ENCODE assay signal across 35 cellular contexts in genomic region chr1:56967355-56967754, GRCh38. TPM values are rescaled to one million over a fixed set of nuclear protein-coding genes. Genes with fewer than 3 reads are reported as not detected.
"Had no signal": no experiment of that assay in that cellular context is flagged by ENCODE, and none has a peak within 500 bp of the region (broad histone marks: within the 10 kb centered on the region; RNA-seq: fewer than 3 reads in every experiment).

No MANE protein-coding gene starts in this region.

- FAIRE-seq: pancreas, urothelium cell line had no signal

- H3K36me3 Mint-ChIP-seq: naive thymus-derived CD8-positive, alpha-beta T cell; natural killer cell treated with Interleukin-12 subunit alpha and Interleukin-12 subunit beta and Interleukin-15 and Interleukin-18, amount 100 ng/mL, for 72 hours; stimulated activated memory B cell treated with anti-CD40 and anti-IgM and Interleukin-4, amounts not matched to agents 10 μg/mL and 1 μg/mL and 100 μg/mL, for 72 hours; type B pancreatic cell had no signal

- H3K27ac Mint-ChIP-seq: naive thymus-derived CD8-positive, alpha-beta T cell; natural killer cell treated with Interleukin-12 subunit alpha and Interleukin-12 subunit beta and Interleukin-15 and Interleukin-18, amount 100 ng/mL, for 72 hours; nephron progenitor cell; stimulated activated memory B cell treated with anti-CD40 and anti-IgM and Interleukin-4, amounts not matched to agents 10 μg/mL and 1 μg/mL and 100 μg/mL, for 72 hours; type B pancreatic cell had no signal

- H3K9me3 Mint-ChIP-seq: natural killer cell treated with Interleukin-12 subunit alpha and Interleukin-12 subunit beta and Interleukin-15 and Interleukin-18, amount 100 ng/mL, for 72 hours; nephron progenitor cell; stimulated activated memory B cell treated with anti-CD40 and anti-IgM and Interleukin-4, amounts not matched to agents 10 μg/mL and 1 μg/mL and 100 μg/mL, for 72 hours; type B pancreatic cell had no signal

- H3K27ac ChIP-seq: neutrophil, pancreas, psoas muscle, skin epidermis, spleen, suprapubic skin, testis, tibial artery, transverse colon, vagina had no signal

- H3K4me1 Mint-ChIP-seq: naive thymus-derived CD8-positive, alpha-beta T cell; stimulated activated memory B cell treated with anti-CD40 and anti-IgM and Interleukin-4, amounts not matched to agents 10 μg/mL and 1 μg/mL and 100 μg/mL, for 72 hours; stimulated activated naive CD8-positive, alpha-beta T cell treated with anti-CD3 and anti-CD28 coated beads, Interleukin-15, amount 100 ng/mL, for 72 hours had no signal

- H3K4me3 ChIP-seq: pancreas, psoas muscle, skin epidermis, smooth muscle cell, spleen, suprapubic skin, testis, tibial artery, transverse colon, vagina had no signal

- H3K9me3 ChIP-seq: neutrophil, pancreas, psoas muscle, testis, transverse colon, vagina had no signal

- H3K36me3 ChIP-seq: neutrophil, pancreas, spleen, suprapubic skin, tibial artery, transverse colon, vagina had no signal

- H3K27me3 ChIP-seq: neutrophil, pancreas, spleen, testis, tibial artery, transverse colon, vagina had no signal

- DNase-seq: naive thymus-derived CD8-positive, alpha-beta T cell; nephron progenitor cell; nucleus accumbens; pancreas; psoas muscle; right cardiac atrium; spleen; stimulated activated CD4-positive, alpha-beta T cell treated with anti-CD3 and anti-CD28 coated beads, Interleukin-12 subunit alpha, Interleukin-12 subunit beta, amount 100 ng/mL, for 4 hours; stimulated activated CD4-positive, alpha-beta T cell treated with anti-CD3 and anti-CD28 coated beads, Interleukin-1b, Interleukin-23, amount 100 ng/mL, for 48 hours; stimulated activated CD4-positive, alpha-beta T cell treated with anti-CD3 and anti-CD28 coated beads, Interleukin-4, amount 100 ng/mL, for 1 hour; stimulated activated CD4-positive, alpha-beta T cell treated with anti-CD3 and anti-CD28 coated beads, Interleukin-4, amount 100 ng/mL, for 4 hours; stimulated activated CD8-positive, alpha-beta memory T cell treated with anti-CD3 and anti-CD28 coated beads, Interleukin-4, amount 100 ng/mL, for 48 hours; stimulated activated naive CD4-positive, alpha-beta T cell; stimulated activated naive CD8-positive, alpha-beta T cell treated with anti-CD3 and anti-CD28 coated beads, Interleukin-15, amount 100 ng/mL, for 72 hours; stimulated activated naive CD8-positive, alpha-beta T cell treated with anti-CD3 and anti-CD28 coated beads, Interleukin-15, Interleukin-2, amounts not matched to agents 100 U/mL and 50 U/mL, for 24 hours; substantia nigra; testis; tibial artery; transverse colon had no signal

- H3K4me1 ChIP-seq: psoas muscle, spleen, suprapubic skin, testis, tibial artery, transverse colon, vagina had no signal

- H3K4me3 Mint-ChIP-seq: naive thymus-derived CD8-positive, alpha-beta T cell; natural killer cell treated with Interleukin-12 subunit alpha and Interleukin-12 subunit beta and Interleukin-15 and Interleukin-18, amount 100 ng/mL, for 72 hours; nephron progenitor cell; neural crest cell; stimulated activated memory B cell treated with anti-CD40 and anti-IgM and Interleukin-4, amounts not matched to agents 10 μg/mL and 1 μg/mL and 100 μg/mL, for 72 hours; stimulated activated naive CD8-positive, alpha-beta T cell treated with anti-CD3 and anti-CD28 coated beads, Interleukin-15, amount 100 ng/mL, for 72 hours; type B pancreatic cell had no signal

- H3K4me2 ChIP-seq: smooth muscle cell had no signal

- H3K27me3 Mint-ChIP-seq: stimulated activated memory B cell treated with anti-CD40 and anti-IgM and Interleukin-4, amounts not matched to agents 10 μg/mL and 1 μg/mL and 100 μg/mL, for 72 hours had no signal

- ATAC-seq: naive thymus-derived CD8-positive, alpha-beta T cell; natural killer cell treated with Interleukin-12 subunit alpha and Interleukin-12 subunit beta and Interleukin-15 and Interleukin-18, amount 100 ng/mL, for 72 hours; psoas muscle; right cardiac atrium; sciatic nerve; stimulated activated memory B cell treated with anti-CD40 and anti-IgM and Interleukin-4, amounts not matched to agents 10 μg/mL and 1 μg/mL and 100 μg/mL, for 72 hours; stimulated activated naive CD8-positive, alpha-beta T cell treated with anti-CD3 and anti-CD28 coated beads, Interleukin-15, amount 100 ng/mL, for 72 hours; stimulated activated naive CD8-positive, alpha-beta T cell treated with anti-CD3 and anti-CD28 coated beads, Interleukin-15, Interleukin-2, amounts not matched to agents 100 U/mL and 50 U/mL, for 24 hours had no signal

RNA-seq across cellular contexts. Expression of gene C8B, which starts 1.5 kb away (rescaled TPM):
- total RNA-seq: naive thymus-derived CD8-positive, alpha-beta T cell; neural crest cell; omental fat pad; osteocyte; posterior vena cava; psoas muscle; renal cortical epithelial cell; right cardiac atrium; sciatic nerve; spleen; suprapubic skin; transverse colon; ureter; vagina had no signal
- polyA plus RNA-seq: naive thymus-derived CD8-positive, alpha-beta T cell; psoas muscle; right cardiac atrium; smooth muscle cell; spleen had no signal
